8 cellular contexts compared by ENCODE assay signal in the genomic region with DNA sequence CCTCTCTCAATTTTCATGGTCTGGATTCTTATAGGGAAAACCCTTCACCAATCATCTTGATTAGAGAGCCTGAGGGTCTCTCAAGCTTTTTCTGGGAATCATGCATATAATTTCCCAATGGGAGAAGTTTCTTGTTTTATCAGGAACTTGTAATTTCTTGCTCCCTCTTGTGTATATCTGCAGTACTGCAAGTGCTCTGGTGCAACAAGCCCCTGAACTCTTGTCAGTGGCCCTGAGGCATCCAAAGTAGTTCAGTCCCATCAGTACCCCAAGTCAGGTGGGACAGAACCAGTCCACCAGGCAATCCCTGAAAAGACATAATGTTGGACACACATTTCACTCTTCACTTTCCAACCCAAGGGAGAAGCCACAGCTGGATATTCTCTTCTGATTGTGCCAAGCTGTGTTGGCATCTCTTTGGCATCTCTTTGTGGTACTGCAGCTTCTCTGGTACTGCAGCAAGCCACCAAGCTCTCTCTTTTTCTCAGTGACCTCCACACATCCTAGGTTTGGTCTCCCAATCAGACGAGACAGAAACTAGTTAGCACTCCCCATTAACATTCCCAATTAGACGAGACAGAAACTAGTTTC.
A peak's percentile ranks its signal among the peaks of the same experiment; 100 is the strongest.
DNase-seq lines count a peak whose midpoint lies in the region; ATAC-seq, FAIRE-seq and TF ChIP-seq lines count a peak whose summit lies in the region.
"Had no signal": no experiment of that assay in that cellular context is flagged by ENCODE, and none has a peak within 500 bp of the region (broad histone marks: within the 10 kb centered on the region; RNA-seq: fewer than 3 reads in every experiment).

No MANE protein-coding gene starts in this region.

- CTCF ChIA-PET in GM10248 (lab: Yijun Ruan, JAX) = interaction anchor here (0.6 to 1.5 kb wide), 13 partner anchors 9 to 602 kb away, joined by 3 to 6 read pairs (median 4); no protein-coding TSS in a partner anchor
- CTCF ChIA-PET in activated CD8-positive, alpha-beta T cell treated with anti-CD3 and anti-CD28 coated beads for 36 hours (lab: Charles Lee) = interaction anchor here (1.2 to 1.3 kb wide), 2 partner anchors 11 to 15 kb away, joined by 3 to 4 read pairs; no protein-coding TSS in a partner anchor

- dilution Hi-C loops in keratinocyte (cut with MboI; ENCODE audit: extremely low pct_ligation_motif_present, low sequenced_read_pairs) = no loop called here

- FAIRE-seq in keratinocyte (lab: Jason Lieb, UNC) = peak; percentile 71

- H3K9ac ChIP-seq in keratinocyte (ENCODE audit: control insufficient read depth, extremely low read depth, insufficient read depth, low read length) = no peak overlapping the region

- intact Hi-C loops in activated CD8-positive, alpha-beta T cell treated with anti-CD3 and anti-CD28 coated beads for 36 hours (cut with micrococcal nuclease) = no loop called here

- no peak overlapping the region for H3K27ac Mint-ChIP-seq in activated CD8-positive, alpha-beta T cell treated with anti-CD3 and anti-CD28 coated beads for 36 hours
- H3K27ac Mint-ChIP-seq: activated naive CD4-positive, alpha-beta T cell treated with anti-CD3 and anti-CD28 coated beads, Interleukin-2, amount 50 U/mL, for 72 hours had no signal

- peaks cover 7% of the 10 kb centered on the region for H3K9me3 Mint-ChIP-seq in activated CD8-positive, alpha-beta T cell treated with anti-CD3 and anti-CD28 coated beads for 36 hours

- TF ChIP-seq CTCF in GM10248 (IDR thresholded peaks at IDR 0.05; ENCODE audit: control extremely low read depth, extremely low read depth, low read depth, missing control alignments) = peak; percentile 62
- TF ChIP-seq CTCF in activated CD8-positive, alpha-beta T cell treated with anti-CD3 and anti-CD28 coated beads for 36 hours (IDR thresholded peaks at IDR 0.05) = peak; percentile 67
- peak; percentile 51 to 76 (median 74) for TF ChIP-seq CTCF in keratinocyte (optimal IDR thresholded peaks at IDR 0.05 in 1 of 3, IDR thresholded peaks at IDR 0.05 in 1 of 3, conservative IDR thresholded peaks at IDR 0.05 in 1 of 3; ENCODE audit: extremely low read depth in 1 of 3, insufficient read depth in 2 of 3, low read length in 3 of 3)

- H3K9me3 ChIP-seq in keratinocyte (ENCODE audit: control insufficient read depth, low read depth, low read length) = no peaks in the 10 kb centered on the region

- no peak for DNase-seq in GM10248 (ENCODE audit: extremely low spot score)
- peak; percentile 60 for DNase-seq in H4 (ENCODE audit: low spot score)
- DNase-seq in NCI-H146 treated with DMSO at 0.1 percent for 48 hours (lab: John Stamatoyannopoulos, UW; ENCODE audit: unreplicated experiment) = peak; percentile 34
- DNase-seq in activated CD8-positive, alpha-beta T cell treated with anti-CD3 and anti-CD28 coated beads for 36 hours = peak; percentile 2
- peak; percentile 1 for DNase-seq in keratinocyte (ENCODE audit: low read depth, low spot score)
- DNase-seq in activated gamma-delta T cell treated with Interleukin-2 at 50 U/mL for 16 hours = no peak
- DNase-seq in effector CD8-positive, alpha-beta T cell (lab: John Stamatoyannopoulos, UW) = no peak

- no peak overlapping the region for H3K4me2 ChIP-seq in keratinocyte (ENCODE audit: control insufficient read depth, extremely low read depth, insufficient read depth, low read depth, low read length)

- H3K27me3 Mint-ChIP-seq in activated CD8-positive, alpha-beta T cell treated with anti-CD3 and anti-CD28 coated beads for 36 hours = no peaks in the 10 kb centered on the region

- no peaks in the 10 kb centered on the region for H3K4me1 ChIP-seq in keratinocyte (ENCODE audit: control insufficient read depth, extremely low read depth, insufficient read depth, low read length)

- H3K4me3 ChIP-seq in keratinocyte (ENCODE audit: control insufficient read depth in 2 of 3, extremely low read depth in 1 of 3, insufficient read depth in 2 of 3, low read depth in 1 of 3, low read length in 3 of 3) = no peak overlapping the region

- POLR2A ChIA-PET in GM10248 (lab: Yijun Ruan, JAX) = no interaction called here
- POLR2A ChIA-PET in activated CD8-positive, alpha-beta T cell treated with anti-CD3 and anti-CD28 coated beads for 36 hours (lab: Charles Lee) = interaction anchor here (0.6 kb wide), 1 partner anchor 173 kb away, joined by 3 read pairs; no protein-coding TSS in a partner anchor

- H3K27me3 ChIP-seq in keratinocyte (ENCODE audit: control insufficient read depth, extremely low read depth, insufficient read depth, low read length) = no peaks in the 10 kb centered on the region

- no peak overlapping the region for H3K4me3 Mint-ChIP-seq in activated CD8-positive, alpha-beta T cell treated with anti-CD3 and anti-CD28 coated beads for 36 hours

- H4K20me1 ChIP-seq in keratinocyte (ENCODE audit: control insufficient read depth, extremely low read depth, insufficient read depth, low read length) = no peaks in the 10 kb centered on the region

- no peaks in the 10 kb centered on the region for H3K4me1 Mint-ChIP-seq in activated CD8-positive, alpha-beta T cell treated with anti-CD3 and anti-CD28 coated beads for 36 hours (ENCODE audit: low read depth)

- no peaks in the 10 kb centered on the region for H3K36me3 ChIP-seq in keratinocyte (ENCODE audit: control insufficient read depth in 2 of 2, extremely low read depth in 1 of 2, insufficient read depth in 2 of 2, low read length in 2 of 2)

- H2AFZ ChIP-seq in keratinocyte (ENCODE audit: control insufficient read depth, low read length) = no peak overlapping the region

- H3K27ac ChIP-seq in keratinocyte (ENCODE audit: control insufficient read depth, insufficient read depth, low read length) = no peak overlapping the region

- H3K36me3 Mint-ChIP-seq in activated CD8-positive, alpha-beta T cell treated with anti-CD3 and anti-CD28 coated beads for 36 hours (ENCODE audit: low read depth) = no peaks in the 10 kb centered on the region

- no peaks in the 10 kb centered on the region for H3K79me2 ChIP-seq in keratinocyte (ENCODE audit: control insufficient read depth, insufficient read depth, low read length)

- no peaks in the 10 kb centered on the region for H3K9me1 ChIP-seq in keratinocyte (ENCODE audit: control insufficient read depth, extremely low read depth, insufficient read depth, low read length)

- ATAC-seq in activated CD8-positive, alpha-beta T cell treated with anti-CD3 and anti-CD28 coated beads for 36 hours = no peak
- ATAC-seq: activated naive CD4-positive, alpha-beta T cell treated with anti-CD3 and anti-CD28 coated beads, Interleukin-2, amount 50 U/mL, for 72 hours had no signal

Comparison
In these comparisons a context has a peak if more than half of its experiments do, and no peak if none do; other contexts are left out.
1. DNase-seq: peak in H4 (single experiment), NCI-H146 treated with DMSO at 0.1 percent for 48 hours (single experiment), activated CD8-positive, alpha-beta T cell treated with anti-CD3 and anti-CD28 coated beads for 36 hours (single experiment) and keratinocyte (single experiment); none in GM10248 (single experiment), activated gamma-delta T cell treated with Interleukin-2 at 50 U/mL for 16 hours (single experiment) and effector CD8-positive, alpha-beta T cell (single experiment).
2. Peak in every context shown above with its lines, with median percentiles within 50 percentile points of each other: CTCF ChIP-seq.